32 cellular contexts compared by ENCODE assay signal in genomic region chr18:62725896-62726295, GRCh38.
"Had no signal": no experiment of that assay in that cellular context is flagged by ENCODE, and none has a peak within 500 bp of the region (broad histone marks: within the 10 kb centered on the region; RNA-seq: fewer than 3 reads in every experiment).

No MANE protein-coding gene starts in this region.

- H3K4me3 Mint-ChIP-seq: activated B cell treated with CpG ODN at 0.5 μM for 24 hours; activated CD4-positive, alpha-beta memory T cell treated with anti-CD3 and anti-CD28 coated beads, Interleukin-2, amount 10 ng/mL, durations not matched to agents 7 days and 5 days; activated CD8-positive, alpha-beta memory T cell treated with anti-CD3 and anti-CD28 coated beads, Interleukin-2, amount 10 ng/mL, durations not matched to agents 7 days and 5 days; activated naive CD8-positive, alpha-beta T cell treated with anti-CD3 and anti-CD28 coated beads for 36 hours; central memory CD8-positive, alpha-beta T cell had no signal

- H3K36me3 ChIP-seq: brain microvascular endothelial cell, SJCRH30 had no signal

- H3K27ac Mint-ChIP-seq: activated B cell treated with CpG ODN at 0.5 μM for 24 hours; activated CD4-positive, alpha-beta memory T cell treated with anti-CD3 and anti-CD28 coated beads, Interleukin-2, amount 10 ng/mL, durations not matched to agents 7 days and 5 days; activated CD8-positive, alpha-beta memory T cell treated with anti-CD3 and anti-CD28 coated beads, Interleukin-2, amount 10 ng/mL, durations not matched to agents 7 days and 5 days; activated naive CD8-positive, alpha-beta T cell treated with anti-CD3 and anti-CD28 coated beads for 36 hours had no signal

- H3K27me3 Mint-ChIP-seq: activated B cell treated with CpG ODN at 0.5 μM for 24 hours; activated CD8-positive, alpha-beta memory T cell treated with anti-CD3 and anti-CD28 coated beads, Interleukin-2, amount 10 ng/mL, durations not matched to agents 7 days and 5 days; central memory CD8-positive, alpha-beta T cell had no signal

- H3K4me1 ChIP-seq: SJCRH30 had no signal

- H3K27ac ChIP-seq: brain microvascular endothelial cell, SJCRH30, SK-N-MC had no signal

- H3K9me3 Mint-ChIP-seq: activated B cell treated with CpG ODN at 0.5 μM for 24 hours; activated CD4-positive, alpha-beta memory T cell treated with anti-CD3 and anti-CD28 coated beads, Interleukin-2, amount 10 ng/mL, durations not matched to agents 7 days and 5 days; activated naive CD8-positive, alpha-beta T cell treated with anti-CD3 and anti-CD28 coated beads for 36 hours; central memory CD8-positive, alpha-beta T cell had no signal

- H3K27me3 ChIP-seq: brain microvascular endothelial cell, SJCRH30 had no signal

- H3K9me3 ChIP-seq: SJCRH30 had no signal

- ATAC-seq: activated CD8-positive, alpha-beta memory T cell treated with anti-CD3 and anti-CD28 coated beads, Interleukin-2, amount 10 ng/mL, durations not matched to agents 7 days and 5 days; K562 had no signal

- DNase-seq: activated B cell treated with CpG ODN at 0.5 μM for 24 hours; activated CD4-positive, alpha-beta memory T cell treated with anti-CD3 and anti-CD28 coated beads, Interleukin-2, amount 10 ng/mL, durations not matched to agents 7 days and 5 days; activated CD4-positive, alpha-beta T cell treated with anti-CD3 and anti-CD28 coated beads for 1 hour; activated CD4-positive, alpha-beta T cell treated with anti-CD3 and anti-CD28 coated beads for 48 hours; activated CD8-positive, alpha-beta memory T cell treated with anti-CD3 and anti-CD28 coated beads for 24 hours; activated CD8-positive, alpha-beta memory T cell treated with anti-CD3 and anti-CD28 coated beads, Interleukin-2, amount 10 ng/mL, durations not matched to agents 7 days and 5 days; activated CD8-positive, alpha-beta memory T cell treated with anti-CD3 and anti-CD28 coated beads, Interleukin-2, amount 50 U/mL, for 48 hours; activated effector memory CD4-positive, alpha-beta T cell treated with Interleukin-2 at 50 U/mL for 16 hours; activated naive CD4-positive, alpha-beta T cell; activated naive CD4-positive, alpha-beta T cell treated with anti-CD3 and anti-CD28 coated beads, Interleukin-2, amount 50 U/mL, for 16 hours; activated naive CD8-positive, alpha-beta T cell treated with anti-CD3 and anti-CD28 coated beads for 36 hours; activated T-cell treated with anti-CD3 and anti-CD28 coated beads, Interleukin-2, amount 50 U/mL, for 48 hours; amniotic stem cell; aorta; brain microvascular endothelial cell; NCI-H1105; NCI-H1417 treated with DMSO at 0.1 percent for 48 hours; NCI-H187 treated with DMSO at 0.1 percent for 48 hours; NCI-H2081; NCI-H2171 treated with DMSO at 0.1 percent for 48 hours; NCI-H226; NCI-H446 treated with DMSO at 0.1 percent for 48 hours; NCI-H524 treated with DMSO at 0.1 percent for 48 hours; NCI-H748 treated with DMSO at 0.1 percent for 48 hours; NK-92 treated with Interleukin-12 subunit alpha and Interleukin-12 subunit beta, amount 100 ng/mL, for 24 hours; OCI-M1; Right ventricle myocardium superior; SJCRH30; T1000 had no signal

- H3K4me3 ChIP-seq: K562, SJCRH30, SK-N-MC had no signal
